In the genomic region with DNA sequence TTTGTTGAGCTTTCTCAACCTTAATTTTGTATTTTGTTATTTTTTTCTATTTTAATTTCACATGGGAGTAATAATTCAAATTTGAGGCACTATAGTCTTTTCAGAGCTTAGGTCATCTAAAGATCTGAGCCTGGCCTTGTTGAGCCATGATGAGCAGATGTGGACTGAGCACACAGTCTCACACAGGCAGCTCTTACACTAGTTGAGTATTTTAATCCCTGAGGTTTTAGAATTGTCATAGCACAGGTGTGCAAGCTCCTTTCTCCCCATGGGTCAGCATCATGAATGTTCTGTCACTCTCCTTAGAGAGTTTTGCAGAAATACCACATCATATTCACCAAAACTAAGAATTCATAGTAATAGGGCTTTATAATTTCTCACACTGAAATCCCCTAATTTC, we compare ENCODE assay signal across 22 cellular contexts. TPM values are rescaled to one million over a fixed set of nuclear protein-coding genes. Genes with fewer than 3 reads are reported as not detected.
A peak's percentile ranks its signal among the peaks of the same experiment; 100 is the strongest.
DNase-seq lines count a peak whose midpoint lies in the region; ATAC-seq lines count a peak whose summit lies in the region.
"Had no signal": no experiment of that assay in that cellular context is flagged by ENCODE, and none has a peak within 500 bp of the region (broad histone marks: within the 10 kb centered on the region; RNA-seq: fewer than 3 reads in every experiment).

No MANE protein-coding gene starts in this region.

- no peak overlapping the region for H3K4me3 ChIP-seq in HUES64 (ENCODE audit: low read length)
- no peak overlapping the region for H3K4me3 ChIP-seq in trophoblast cell (ENCODE audit: low read depth, low read length)
- H3K4me3 ChIP-seq: HAP-1, smooth muscle cell had no signal

- no peak for DNase-seq in activated T-cell treated with anti-CD3 and anti-CD28 coated beads, Interleukin-2, amount 50 U/mL, for 24 hours
- DNase-seq in activated T-cell treated with anti-CD3 and anti-CD28 coated beads, Interleukin-2, amount 50 U/mL, for 1 hour, result no peak
- DNase-seq in activated CD4-positive, alpha-beta memory T cell treated with anti-CD3 and anti-CD28 coated beads for 36 hours, result no peak
- DNase-seq in stimulated activated effector memory CD8-positive, alpha-beta T cell treated with anti-CD3 and anti-CD28 coated beads, Interleukin-12 subunit alpha, Interleukin-12 subunit beta, amount 100 ng/mL, for 72 hours (ENCODE audit: low spot score in 2 of 2), result no peak
- DNase-seq in trophoblast cell (no peak), NCI-H146 (lab: John Stamatoyannopoulos, UW) (no peak), germinal center (ENCODE audit: low spot score) (no peak)
- DNase-seq: ACHN; anterior cingulate cortex; C1 segment of cervical spinal cord; effector CD4-positive, alpha-beta T cell; glutamatergic neuron; KBM-7; NCI-H2081; SHP77 treated with DMSO at 0.1 percent for 48 hours; stimulated activated CD4-positive, alpha-beta T cell treated with anti-CD3 and anti-CD28 coated beads, Interleukin-4, amount 100 ng/mL, for 24 hours had no signal

- H3K4me1 ChIP-seq in HUES64 (ENCODE audit: insufficient read depth, low read length) (peaks cover 51% of the 10 kb centered on the region), trophoblast cell (ENCODE audit: control insufficient read depth in 1 of 2, insufficient read depth in 2 of 2, low read length in 2 of 2) (peaks cover 5 to 8% of the 10 kb centered on the region in 2 experiments)
- H3K4me1 ChIP-seq: HAP-1 had no signal

- H3K27me3 ChIP-seq in HUES64 (ENCODE audit: insufficient read depth, low read length) (no peaks in the 10 kb centered on the region), trophoblast cell (ENCODE audit: insufficient read depth, low read length) (no peaks in the 10 kb centered on the region)

- CTCF ChIA-PET in activated CD4-positive, alpha-beta memory T cell treated with anti-CD3 and anti-CD28 coated beads for 36 hours (lab: Charles Lee), result interaction anchor here (0.8 to 6.5 kb wide), 12 partner anchors 11 to 87 kb away, joined by 3 to 63 read pairs (median 4); no protein-coding TSS in a partner anchor

- no peak overlapping the region for H4K12ac ChIP-seq in trophoblast cell (ENCODE audit: low read depth, low read length)

- H3K9ac ChIP-seq in HUES64 (ENCODE audit: low read depth, low read length) (no peak overlapping the region), trophoblast cell (ENCODE audit: low read length) (no peak overlapping the region)

- H3K27me3 Mint-ChIP-seq in activated T-cell treated with anti-CD3 and anti-CD28 coated beads, Interleukin-2, amount 50 U/mL, for 24 hours, result no peaks in the 10 kb centered on the region
- no peaks in the 10 kb centered on the region for H3K27me3 Mint-ChIP-seq in activated CD4-positive, alpha-beta memory T cell treated with anti-CD3 and anti-CD28 coated beads for 36 hours
- H3K27me3 Mint-ChIP-seq: central memory CD8-positive, alpha-beta T cell had no signal

- no peaks in the 10 kb centered on the region for H3K9me3 ChIP-seq in HUES64 (ENCODE audit: insufficient read depth, low read depth, low read length)
- peaks cover 3% of the 10 kb centered on the region for H3K9me3 ChIP-seq in trophoblast cell (ENCODE audit: insufficient read depth, low read depth, low read length)
- H3K9me3 ChIP-seq: HAP-1 had no signal

- no peak overlapping the region for H2BK5ac ChIP-seq in trophoblast cell (ENCODE audit: low read depth, low read length, poor library complexity)

- 0 out of 2 replicates have a peak overlapping the region, but pooled peaks have one; percentile 27 for H3K27ac ChIP-seq in HUES64 (ENCODE audit: low read depth, low read length)
- no peak overlapping the region for H3K27ac ChIP-seq in trophoblast cell (ENCODE audit: low read depth, low read length)

- no peak overlapping the region for H3K4ac ChIP-seq in trophoblast cell (ENCODE audit: low read depth, low read length)

- no peak overlapping the region for H2AK5ac ChIP-seq in trophoblast cell (ENCODE audit: low read length)

- H3K23ac ChIP-seq in trophoblast cell (ENCODE audit: low read length), result no peak overlapping the region

- peaks cover 4% of the 10 kb centered on the region for H3K79me2 ChIP-seq in trophoblast cell (ENCODE audit: control insufficient read depth, insufficient read depth, low read length, poor library complexity)

- H3K27ac Mint-ChIP-seq in activated T-cell treated with anti-CD3 and anti-CD28 coated beads, Interleukin-2, amount 50 U/mL, for 24 hours, result peak overlapping the region; percentile 76
- H3K27ac Mint-ChIP-seq in activated CD4-positive, alpha-beta memory T cell treated with anti-CD3 and anti-CD28 coated beads for 36 hours, result peak overlapping the region; percentile 89
- peak overlapping the region; percentile 60 for H3K27ac Mint-ChIP-seq in stimulated activated effector memory CD8-positive, alpha-beta T cell treated with anti-CD3 and anti-CD28 coated beads, Interleukin-12 subunit alpha, Interleukin-12 subunit beta, amount 100 ng/mL, for 72 hours

- H3K36me3 ChIP-seq in HUES64 (ENCODE audit: insufficient read depth, low read length) (no peaks in the 10 kb centered on the region), trophoblast cell (ENCODE audit: control insufficient read depth in 1 of 2, insufficient read depth in 2 of 2, low read length in 2 of 2) (peaks cover 11 to 17% of the 10 kb centered on the region in 2 experiments)
- H3K36me3 ChIP-seq: HAP-1 had no signal

- H2AFZ ChIP-seq in trophoblast cell (ENCODE audit: insufficient read depth, low read length, poor library complexity), result no peak overlapping the region

- H2BK120ac ChIP-seq in trophoblast cell (ENCODE audit: insufficient read depth, low read length, poor library complexity), result no peak overlapping the region

- no peak overlapping the region for H2BK12ac ChIP-seq in trophoblast cell (ENCODE audit: low read length)

- ATAC-seq in stimulated activated effector memory CD8-positive, alpha-beta T cell treated with anti-CD3 and anti-CD28 coated beads, Interleukin-12 subunit alpha, Interleukin-12 subunit beta, amount 100 ng/mL, for 72 hours, result peak; percentile 47
- ATAC-seq: esophagus mucosa, left lobe of liver had no signal

- no peak overlapping the region for H3K18ac ChIP-seq in trophoblast cell (ENCODE audit: low read length)

- H3K4me3 Mint-ChIP-seq in activated T-cell treated with anti-CD3 and anti-CD28 coated beads, Interleukin-2, amount 50 U/mL, for 24 hours, result no peak overlapping the region
- no peak overlapping the region for H3K4me3 Mint-ChIP-seq in activated CD4-positive, alpha-beta memory T cell treated with anti-CD3 and anti-CD28 coated beads for 36 hours
- H3K4me3 Mint-ChIP-seq in stimulated activated effector memory CD8-positive, alpha-beta T cell treated with anti-CD3 and anti-CD28 coated beads, Interleukin-12 subunit alpha, Interleukin-12 subunit beta, amount 100 ng/mL, for 72 hours, result peak overlapping the region; percentile 29
- H3K4me3 Mint-ChIP-seq: central memory CD8-positive, alpha-beta T cell had no signal

- H4K8ac ChIP-seq in trophoblast cell (ENCODE audit: low read depth, low read length), result no peak overlapping the region

- no peaks in the 10 kb centered on the region for H3K36me3 Mint-ChIP-seq in activated T-cell treated with anti-CD3 and anti-CD28 coated beads, Interleukin-2, amount 50 U/mL, for 24 hours (ENCODE audit: low read depth)
- H3K36me3 Mint-ChIP-seq in activated CD4-positive, alpha-beta memory T cell treated with anti-CD3 and anti-CD28 coated beads for 36 hours, result no peaks in the 10 kb centered on the region
- H3K36me3 Mint-ChIP-seq in stimulated activated effector memory CD8-positive, alpha-beta T cell treated with anti-CD3 and anti-CD28 coated beads, Interleukin-12 subunit alpha, Interleukin-12 subunit beta, amount 100 ng/mL, for 72 hours, result no peaks in the 10 kb centered on the region

- H3K79me1 ChIP-seq in trophoblast cell (ENCODE audit: low read length), result peaks cover 9% of the 10 kb centered on the region

- intact Hi-C loops in activated CD4-positive, alpha-beta memory T cell treated with anti-CD3 and anti-CD28 coated beads for 36 hours (cut with micrococcal nuclease), result loop anchor here (1.0 to 5.0 kb wide), 4 partner anchors 30 to 364 kb away; a partner anchor contains a TSS

- H3K9me3 Mint-ChIP-seq in activated T-cell treated with anti-CD3 and anti-CD28 coated beads, Interleukin-2, amount 50 U/mL, for 24 hours, result peaks cover 2% of the 10 kb centered on the region
- no peaks in the 10 kb centered on the region for H3K9me3 Mint-ChIP-seq in activated CD4-positive, alpha-beta memory T cell treated with anti-CD3 and anti-CD28 coated beads for 36 hours
- no peaks in the 10 kb centered on the region for H3K9me3 Mint-ChIP-seq in stimulated activated effector memory CD8-positive, alpha-beta T cell treated with anti-CD3 and anti-CD28 coated beads, Interleukin-12 subunit alpha, Interleukin-12 subunit beta, amount 100 ng/mL, for 72 hours
- H3K9me3 Mint-ChIP-seq: central memory CD8-positive, alpha-beta T cell had no signal

- H3K14ac ChIP-seq in trophoblast cell (ENCODE audit: low read length), result no peak overlapping the region

- no peak overlapping the region for H3K4me2 ChIP-seq in trophoblast cell (ENCODE audit: low read length)
- H3K4me2 ChIP-seq: smooth muscle cell had no signal

- POLR2A ChIA-PET in activated CD4-positive, alpha-beta memory T cell treated with anti-CD3 and anti-CD28 coated beads for 36 hours (lab: Charles Lee), result interaction anchor here (0.7 to 3.2 kb wide), 11 partner anchors 11 to 115 kb away, joined by 3 to 31 read pairs (median 6); no protein-coding TSS in a partner anchor

- H3K4me1 Mint-ChIP-seq in activated T-cell treated with anti-CD3 and anti-CD28 coated beads, Interleukin-2, amount 50 U/mL, for 24 hours (ENCODE audit: low read depth), result peaks cover 59% of the 10 kb centered on the region
- H3K4me1 Mint-ChIP-seq in activated CD4-positive, alpha-beta memory T cell treated with anti-CD3 and anti-CD28 coated beads for 36 hours (ENCODE audit: low read depth), result peaks cover 71% of the 10 kb centered on the region
- H3K4me1 Mint-ChIP-seq in stimulated activated effector memory CD8-positive, alpha-beta T cell treated with anti-CD3 and anti-CD28 coated beads, Interleukin-12 subunit alpha, Interleukin-12 subunit beta, amount 100 ng/mL, for 72 hours, result peaks cover 40% of the 10 kb centered on the region

- H4K91ac ChIP-seq in trophoblast cell (ENCODE audit: low read depth, low read length), result no peak overlapping the region

RNA-seq across cellular contexts. Expression of a gene that starts 4.9 kb away (rescaled TPM):
- 13.8 TPM for polyA plus RNA-seq in HUES64 (2013, experiment 1 of 2)
- polyA plus RNA-seq in HUES64 (2013, experiment 2 of 2), result 16.9 TPM
- 10 to 100 TPM; 64.7 to 66.4 TPM for total RNA-seq in activated CD4-positive, alpha-beta memory T cell treated with anti-CD3 and anti-CD28 coated beads for 36 hours
- 38.2 and 38.5 TPM in 2 replicates for polyA plus RNA-seq in trophoblast cell (2013)
